In the genomic region with DNA sequence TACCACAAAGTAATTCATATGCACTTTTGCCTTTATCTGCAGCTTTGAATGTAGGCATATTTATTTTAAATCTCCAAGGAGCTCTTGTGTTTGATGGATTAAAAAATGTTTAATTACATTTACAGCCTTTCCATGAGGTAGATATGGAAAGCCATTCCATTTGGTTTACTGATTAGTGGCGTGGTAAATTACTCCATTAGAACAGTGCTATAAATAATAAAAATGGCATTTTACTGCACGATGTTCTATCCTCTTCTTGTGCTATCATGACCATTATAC, we compare ENCODE assay signal across 24 cellular contexts.
"Had no signal": no experiment of that assay in that cellular context is flagged by ENCODE, and none has a peak within 500 bp of the region (broad histone marks: within the 10 kb centered on the region; RNA-seq: fewer than 3 reads in every experiment).

No MANE protein-coding gene starts in this region.

- ATAC-seq: activated CD4-positive, CD25-positive, alpha-beta regulatory T cell treated with anti-CD3 and anti-CD28 coated beads, Interleukin-2, amount 50 U/mL, for 24 hours; activated CD8-positive, alpha-beta T cell treated with anti-CD3 and anti-CD28 coated beads for 36 hours; activated T-cell treated with anti-CD3 and anti-CD28 coated beads, Interleukin-2, amount 50 U/mL, for 4 hours; activated T-helper 17 cell treated with anti-CD3 and anti-CD28 coated beads, Interleukin-2, amount 50 U/mL, for 72 hours; esophagus mucosa had no signal

- H3K4me3 ChIP-seq: coronary artery, dorsolateral prefrontal cortex had no signal

- H3K27ac ChIP-seq: brain microvascular endothelial cell, coronary artery, dorsolateral prefrontal cortex, WERI-Rb-1 had no signal

- H3K36me3 ChIP-seq: brain microvascular endothelial cell, WERI-Rb-1 had no signal

- H3K27me3 ChIP-seq: brain microvascular endothelial cell, dorsolateral prefrontal cortex had no signal

- DNase-seq: activated B cell treated with CpG ODN at 0.5 μM for 24 hours; activated CD4-positive, alpha-beta T cell treated with anti-CD3 and anti-CD28 coated beads for 48 hours; activated CD4-positive, alpha-beta T cell treated with anti-CD3 and anti-CD28 coated beads, Interleukin-2, amount 50 U/mL, for 1 hour; activated CD4-positive, alpha-beta T cell treated with anti-CD3 and anti-CD28 coated beads, Interleukin-2, amount 50 U/mL, for 48 hours; activated CD8-positive, alpha-beta memory T cell treated with anti-CD3 and anti-CD28 coated beads for 24 hours; activated CD8-positive, alpha-beta T cell treated with anti-CD3 and anti-CD28 coated beads for 36 hours; activated effector memory CD4-positive, alpha-beta T cell treated with Interleukin-2 at 50 U/mL for 16 hours; activated gamma-delta T cell treated with Interleukin-2 at 50 U/mL for 16 hours; activated naive CD4-positive, alpha-beta T cell treated with anti-CD3 and anti-CD28 coated beads, Interleukin-2, amount 50 U/mL, for 16 hours; activated naive CD4-positive, alpha-beta T cell treated with Interleukin-2 at 50 U/mL for 16 hours; activated T-cell treated with anti-CD3 and anti-CD28 coated beads, Interleukin-2, amount 50 U/mL, for 4 hours; amniotic stem cell; anterior cingulate cortex; brain microvascular endothelial cell; dorsolateral prefrontal cortex; effector memory CD4-positive, alpha-beta T cell; endodermal cell; foreskin fibroblast; T1000; WERI-Rb-1 had no signal
